ENCODE assay signal across 1 cellular context in genomic region chr3:141934354-141934753, GRCh38.
TF ChIP-seq lines count a peak whose summit lies in the region.

No MANE protein-coding gene starts in this region.

TF ChIP-seq in H1, 55 proteins besides CTCF, POLR2A, EP300 and RAD21:
- TF ChIP-seq YY1 (IDR thresholded peaks at IDR 0.05; ENCODE audit: low read depth, low read length) (no peak), TCF12 (IDR thresholded peaks at IDR 0.05; ENCODE audit: low read depth, low read length) (no peak), TAF1 (IDR thresholded peaks at IDR 0.05; ENCODE audit: low read depth, low read length) (no peak), BACH1 (IDR thresholded peaks at IDR 0.05; ENCODE audit: low read length) (no peak), MAFK (IDR thresholded peaks at IDR 0.05; ENCODE audit: low read depth, low read length) (no peak), GTF2F1 (IDR thresholded peaks at IDR 0.05; ENCODE audit: borderline replicate concordance, low read depth, low read length) (no peak), KDM5A (IDR thresholded peaks at IDR 0.05; ENCODE audit: low read length) (no peak), CBX8 (IDR thresholded peaks at IDR 0.05; ENCODE audit: borderline replicate concordance, low read depth, low read length) (no peak), SIN3A (conservative IDR thresholded peaks at IDR 0.05 in 1 of 2, IDR thresholded peaks at IDR 0.05 in 1 of 2; ENCODE audit: low read depth in 1 of 2, low read length in 2 of 2) (no peak), KDM1A (IDR thresholded peaks at IDR 0.05; ENCODE audit: borderline replicate concordance, low read length) (no peak), HDAC2 (IDR thresholded peaks at IDR 0.05; ENCODE audit: borderline replicate concordance in 1 of 2, low read depth in 2 of 2, low read length in 2 of 2) (no peak), JUND (IDR thresholded peaks at IDR 0.05; ENCODE audit: low read length) (no peak), ASH2L (IDR thresholded peaks at IDR 0.05; ENCODE audit: low read length) (no peak), RBBP5 (IDR thresholded peaks at IDR 0.05; ENCODE audit: borderline replicate concordance, low read depth, low read length) (no peak), KDM4A (IDR thresholded peaks at IDR 0.05; ENCODE audit: low read depth, low read length, severe bottlenecking) (no peak), CBX5 (IDR thresholded peaks at IDR 0.05; ENCODE audit: low read depth, low read length) (no peak)
